8 cellular contexts compared by ENCODE assay signal in genomic region chr17:46259845-46260661, GRCh38. TPM values are rescaled to one million over a fixed set of nuclear protein-coding genes. Genes with fewer than 3 reads are reported as not detected.
DNase-seq lines count a peak whose midpoint lies in the region; ATAC-seq, FAIRE-seq and TF ChIP-seq lines count a peak whose summit lies in the region.
"Not testable (repeated sequence)": the region's sequence is repeated elsewhere in the genome, so short reads cannot be mapped to it uniquely, and the experiment has no call there.

No MANE protein-coding gene starts in this region.

- FAIRE-seq in H1 (lab: Jason Lieb, UNC), result not testable (repeated sequence)

- not testable (repeated sequence) for H3K9ac ChIP-seq in HUES48 (ENCODE audit: low read depth, low read length); neural progenitor cell
- 0 out of 7 replicates have a peak overlapping the region, but pooled peaks of 1 of the 4 experiments have one; percentile 50 for H3K9ac ChIP-seq in H1 (replicated peaks in 1 of 4; ENCODE audit: extremely low read depth in 1 of 4, low read depth in 3 of 4, low read length in 3 of 4)

- not testable (repeated sequence) for TF ChIP-seq POLR2A in Peyer's patch (IDR thresholded peaks at IDR 0.05)
- TF ChIP-seq POLR2A in H1 (IDR thresholded peaks at IDR 0.05; ENCODE audit: control extremely low read depth in 1 of 2, low read depth in 2 of 2, low read length in 2 of 2), result 0 out of 3 replicates have a peak, but pooled peaks of 1 of the 2 experiments have one; percentile 34

- not testable (repeated sequence) for H2BK5ac ChIP-seq in H1 (ENCODE audit: low read depth, low read length)

- peak overlapping the region; percentile 63 to 70 for H3K4me2 ChIP-seq in H1 (ENCODE audit: insufficient read depth in 1 of 2, low read depth in 2 of 2, low read length in 2 of 2)
- peak overlapping the region; percentile 67 for H3K4me2 ChIP-seq in neural progenitor cell

- H2BK20ac ChIP-seq in H1 (ENCODE audit: low read length), result not testable (repeated sequence)

- H3K18ac ChIP-seq in H1 (ENCODE audit: extremely low read depth, low read length), result not testable (repeated sequence)

- 36% methylated on average over 46 of the region's 62 CpGs; no CpG with 5 or more reads in 1 of the 2 experiments for WGBS in H1 (ENCODE audit: extremely low coverage in 1 of 2, insufficient coverage in 1 of 2, insufficient read length in 1 of 2, insufficient replicate concordance in 2 of 2, low coverage in 1 of 2, low lambda C conversion rate in 2 of 2, missing lambda C conversion rate in 1 of 2), 2 experiments

- peaks cover 11% of the 10 kb centered on the region for H3K27me3 Mint-ChIP-seq in activated T-helper 2 cell treated with anti-CD3 and anti-CD28 coated beads, Interferon-gamma antibody, Interleukin-2, Interleukin-4, amounts not matched to agents 10 μg/mL and 5 μg/mL and 100 μg/mL, durations not matched to agents 14 hours and 24 hours and 36 hours (ENCODE audit: low read depth)
- H3K27me3 Mint-ChIP-seq in neural progenitor cell (ENCODE audit: insufficient read depth, low read depth), result peaks cover 21% of the 10 kb centered on the region

- not testable (repeated sequence) for H3K36me3 ChIP-seq in HUES48 (ENCODE audit: control insufficient read depth, insufficient read depth, low read length); Peyer's patch; H1 (ENCODE audit: control insufficient read depth in 2 of 4, insufficient read depth in 4 of 4, low read length in 3 of 4); neural progenitor cell; thoracic aorta

- not testable (repeated sequence) for H3K27ac ChIP-seq in HUES48 (ENCODE audit: low read depth, low read length); Peyer's patch; H1 (ENCODE audit: low read depth, low read length); neural progenitor cell; thoracic aorta

- H3K27me3 ChIP-seq in HUES48 (ENCODE audit: control insufficient read depth, insufficient read depth, low read length) (peaks cover 36% of the 10 kb centered on the region), H1 (replicated peaks in 1 of 4; ENCODE audit: control insufficient read depth in 3 of 4, extremely low read depth in 1 of 4, insufficient read depth in 3 of 4, low read length in 3 of 4) (peaks cover 3 to 19% (median 16%) of the 10 kb centered on the region in 4 experiments), neural progenitor cell (peaks cover 57% of the 10 kb centered on the region)
- not testable (repeated sequence) for H3K27me3 ChIP-seq in Peyer's patch; thoracic aorta (replicated peaks; ENCODE audit: insufficient read depth)

- H3K36me3 Mint-ChIP-seq in activated T-helper 2 cell treated with anti-CD3 and anti-CD28 coated beads, Interferon-gamma antibody, Interleukin-2, Interleukin-4, amounts not matched to agents 10 μg/mL and 5 μg/mL and 100 μg/mL, durations not matched to agents 14 hours and 24 hours and 36 hours (ENCODE audit: low read depth); neural progenitor cell: not testable (repeated sequence)

- not testable (repeated sequence) for H3K14ac ChIP-seq in H1 (ENCODE audit: insufficient read length)

- not testable (repeated sequence) for H3K79me2 ChIP-seq in H1 (ENCODE audit: control insufficient read depth in 1 of 2, insufficient read depth in 2 of 2, low read length in 2 of 2); neural progenitor cell (ENCODE audit: low read depth)

- H3K4me1 ChIP-seq in HUES48 (ENCODE audit: control insufficient read depth, insufficient read depth, low read length); Peyer's patch; H1 (replicated peaks in 1 of 4; ENCODE audit: control insufficient read depth in 3 of 4, insufficient read depth in 4 of 4, low read length in 3 of 4); neural progenitor cell; thoracic aorta (ENCODE audit: control insufficient read depth in 1 of 2, low read depth in 2 of 2): not testable (repeated sequence)

- not testable (repeated sequence) for H4K8ac ChIP-seq in H1 (ENCODE audit: extremely low read depth, insufficient read depth, low read length)

- H3K23me2 ChIP-seq in H1 (ENCODE audit: low read depth, low read length), result not testable (repeated sequence)

- H3K4me3 ChIP-seq in HUES48 (ENCODE audit: low read depth, low read length) (peak overlapping the region; percentile 55; the same call in 1 of the 2 replicates), Peyer's patch (peak overlapping the region; percentile 18 to 50 (median 42)), H1 (ENCODE audit: extremely low read depth in 1 of 4, insufficient read depth in 2 of 4, low read depth in 3 of 4, low read length in 4 of 4) (peak overlapping the region; percentile 8 to 54 (median 26)), iPS-18c (ENCODE audit: insufficient read depth, low read depth, low read length) (peak overlapping the region; percentile 32), neural progenitor cell (peak overlapping the region; percentile 39), thoracic aorta (peak overlapping the region; percentile 65)

- H3K4ac ChIP-seq in H1 (replicated peaks; ENCODE audit: insufficient read length, low read depth, low read length), result not testable (repeated sequence)

- not testable (repeated sequence) for H3F3A ChIP-seq in neural progenitor cell (ENCODE audit: low read depth)

- H3K56ac ChIP-seq in H1 (replicated peaks; ENCODE audit: insufficient read length, low read depth, low read length), result not testable (repeated sequence)

- H2AK5ac ChIP-seq in H1 (ENCODE audit: low read depth, low read length), result not testable (repeated sequence)

- not testable (repeated sequence) for H3K9me3 Mint-ChIP-seq in activated T-helper 2 cell treated with anti-CD3 and anti-CD28 coated beads, Interferon-gamma antibody, Interleukin-2, Interleukin-4, amounts not matched to agents 10 μg/mL and 5 μg/mL and 100 μg/mL, durations not matched to agents 14 hours and 24 hours and 36 hours; neural progenitor cell

- ATAC-seq in thoracic aorta (ENCODE audit: insufficient number of reproducible peaks, low FRiP score, low read depth), result not testable (repeated sequence)

- H3K4me1 Mint-ChIP-seq in activated T-helper 2 cell treated with anti-CD3 and anti-CD28 coated beads, Interferon-gamma antibody, Interleukin-2, Interleukin-4, amounts not matched to agents 10 μg/mL and 5 μg/mL and 100 μg/mL, durations not matched to agents 14 hours and 24 hours and 36 hours (ENCODE audit: low read depth), result peaks cover 18% of the 10 kb centered on the region
- H3K4me1 Mint-ChIP-seq in neural progenitor cell, result not testable (repeated sequence)

- H3K9me3 ChIP-seq in HUES48 (ENCODE audit: control insufficient read depth, insufficient read depth, low read length); Peyer's patch; H1 (ENCODE audit: insufficient read depth in 2 of 2, low read depth in 1 of 2, low read length in 1 of 2); iPS-18c (ENCODE audit: control insufficient read depth, insufficient read depth, low read length); neural progenitor cell (ENCODE audit: low read depth); thoracic aorta: not testable (repeated sequence)

- POLR2A ChIA-PET in H1 (lab: Charles Lee; ENCODE audit: partially characterized antibody), result interaction anchor here (1.2 to 1.8 kb wide), 2 partner anchors 13 to 674 kb away, joined by 3 to 9 read pairs; no protein-coding TSS in a partner anchor

- not testable (repeated sequence) for TF ChIP-seq EP300 in H1 (IDR thresholded peaks at IDR 0.05; ENCODE audit: borderline replicate concordance in 1 of 2, low read depth in 2 of 2, low read length in 2 of 2)

- not testable (repeated sequence) for H3K23ac ChIP-seq in H1 (ENCODE audit: insufficient read length)

- H3K27ac Mint-ChIP-seq in activated T-helper 2 cell treated with anti-CD3 and anti-CD28 coated beads, Interferon-gamma antibody, Interleukin-2, Interleukin-4, amounts not matched to agents 10 μg/mL and 5 μg/mL and 100 μg/mL, durations not matched to agents 14 hours and 24 hours and 36 hours; neural progenitor cell: not testable (repeated sequence)

- DNase-seq in DMS53 treated with DMSO at 0.1 percent for 48 hours (lab: John Stamatoyannopoulos, UW; ENCODE audit: unreplicated experiment) (peak; percentile 41), Peyer's patch (peak in 1 of 3 donors; percentile 22), H1 (ENCODE audit: low read depth in 1 of 2, low spot score in 2 of 2) (peak in 1 of 2 experiments; percentile 89), neural progenitor cell (ENCODE audit: low spot score) (peak; percentile 83)
- DNase-seq in activated T-helper 2 cell treated with anti-CD3 and anti-CD28 coated beads, Interferon-gamma antibody, Interleukin-2, Interleukin-4, amounts not matched to agents 10 μg/mL and 5 μg/mL and 100 μg/mL, durations not matched to agents 14 hours and 24 hours and 36 hours (ENCODE audit: low spot score); thoracic aorta (ENCODE audit: low spot score): not testable (repeated sequence)

- not testable (repeated sequence) for H3K79me1 ChIP-seq in H1 (ENCODE audit: low read depth, low read length)

- H4K20me1 ChIP-seq in H1 (replicated peaks in 1 of 2; ENCODE audit: control insufficient read depth in 1 of 2, insufficient read depth in 2 of 2, low read length in 2 of 2); neural progenitor cell (ENCODE audit: low read depth): not testable (repeated sequence)

- CTCF ChIA-PET in H1 (lab: Charles Lee; ENCODE audit: partially characterized antibody), result interaction anchor here (1.0 to 2.1 kb wide), 5 partner anchors 9 to 674 kb away, joined by 3 to 7 read pairs (median 3); no protein-coding TSS in a partner anchor

- H2BK120ac ChIP-seq in H1 (replicated peaks; ENCODE audit: low read depth, low read length), result not testable (repeated sequence)

- not testable (repeated sequence) for H2BK12ac ChIP-seq in H1 (ENCODE audit: low read depth, low read length)

- H2BK15ac ChIP-seq in H1 (ENCODE audit: low read length), result not testable (repeated sequence)

- not testable (repeated sequence) for TF ChIP-seq CTCF in Peyer's patch (IDR thresholded peaks at IDR 0.05); thoracic aorta (IDR thresholded peaks at IDR 0.05)
- TF ChIP-seq CTCF in H1 (IDR thresholded peaks at IDR 0.05; ENCODE audit: control extremely low read depth in 1 of 3, insufficient read depth in 1 of 3, low read depth in 1 of 3, low read length in 3 of 3), result peak; percentile 37 to 42 (median 41)
- peak; percentile 52 for TF ChIP-seq CTCF in neural progenitor cell (IDR thresholded peaks at IDR 0.05)

- peak in 1 of 2 experiments; percentile 24; a peak in 1 of 4 replicates for TF ChIP-seq RAD21 in H1 (IDR thresholded peaks at IDR 0.05 in 1 of 2, conservative IDR thresholded peaks at IDR 0.05 in 1 of 2; ENCODE audit: low read depth in 2 of 2, low read length in 2 of 2)

- not testable (repeated sequence) for H4K91ac ChIP-seq in H1 (replicated peaks; ENCODE audit: insufficient read length, low read length)

- intact Hi-C loops in activated T-helper 2 cell treated with anti-CD3 and anti-CD28 coated beads, Interferon-gamma antibody, Interleukin-2, Interleukin-4, amounts not matched to agents 10 μg/mL and 5 μg/mL and 100 μg/mL, durations not matched to agents 14 hours and 24 hours and 36 hours (cut with micrococcal nuclease), result not testable (repeated sequence)

- H3K4me3 Mint-ChIP-seq in activated T-helper 2 cell treated with anti-CD3 and anti-CD28 coated beads, Interferon-gamma antibody, Interleukin-2, Interleukin-4, amounts not matched to agents 10 μg/mL and 5 μg/mL and 100 μg/mL, durations not matched to agents 14 hours and 24 hours and 36 hours (ENCODE audit: low read depth), result peak overlapping the region; percentile 65
- peak overlapping the region; percentile 71 for H3K4me3 Mint-ChIP-seq in neural progenitor cell

- H4K5ac ChIP-seq in H1 (ENCODE audit: insufficient read length, low read depth, low read length), result not testable (repeated sequence)

- H2AFZ ChIP-seq in H1 (ENCODE audit: low read length), result not testable (repeated sequence)
- peak overlapping the region; percentile 31 for H2AFZ ChIP-seq in neural progenitor cell (replicated peaks)

RNA-seq across cellular contexts. Expression of gene LRRC37A, which starts 34.9 kb away (rescaled TPM):
- total RNA-seq in Peyer's patch (10 to 100 TPM in 1 of 4 donors, 1 to 10 TPM in 3; 1.8 to 23.9 (median 3.2) TPM), neural progenitor cell (ENCODE audit: low replicate concordance) (5.4 and 7.9 TPM in 2 replicates), thoracic aorta (1 to 10 TPM; 2.2 to 3.4 TPM)
- total RNA-seq in activated T-helper 2 cell treated with anti-CD3 and anti-CD28 coated beads, Interferon-gamma antibody, Interleukin-2, Interleukin-4, amounts not matched to agents 10 μg/mL and 5 μg/mL and 100 μg/mL, durations not matched to agents 14 hours and 24 hours and 36 hours, result 2.1 and 2.9 TPM in 2 replicates
- total RNA-seq in H1 (2021; fragmentation: NEBNext Ultra II Directional; extraction: Animal tissue kit (Norgen Biotek cat#: 25700)), result 1.8 and 2.9 TPM in 2 replicates
- polyA plus RNA-seq in H1 (2011; rRNA removed), result 1.1 and 1.4 TPM in 2 replicates
- polyA plus RNA-seq in H1 (2011; cell fraction: cytosol; rRNA removed), result 1.9 TPM
- polyA plus RNA-seq in H1 (2011; cell fraction: nucleus; rRNA removed), result 7.7 TPM
- 2.2 to 3.2 TPM (median 2.9 TPM) in 4 replicates for polyA plus RNA-seq in H1 (2012, experiment 1 of 2)
- 0.28 TPM for polyA plus RNA-seq in H1 (2012, experiment 2 of 2)
- polyA plus RNA-seq in H1 (2013, experiment 1 of 2), result 1.7 TPM
- 1.4 TPM for polyA plus RNA-seq in H1 (2013, experiment 2 of 2)
- polyA minus RNA-seq in H1 (2011; rRNA and poly(A)+ RNA removed), result 14.5 and 15.8 TPM in 2 replicates
- 1.2 TPM for polyA minus RNA-seq in H1 (2011; cell fraction: cytosol; rRNA and poly(A)+ RNA removed)
- 14.6 TPM for polyA minus RNA-seq in H1 (2011; cell fraction: nucleus; rRNA and poly(A)+ RNA removed)
